In the genomic region with DNA sequence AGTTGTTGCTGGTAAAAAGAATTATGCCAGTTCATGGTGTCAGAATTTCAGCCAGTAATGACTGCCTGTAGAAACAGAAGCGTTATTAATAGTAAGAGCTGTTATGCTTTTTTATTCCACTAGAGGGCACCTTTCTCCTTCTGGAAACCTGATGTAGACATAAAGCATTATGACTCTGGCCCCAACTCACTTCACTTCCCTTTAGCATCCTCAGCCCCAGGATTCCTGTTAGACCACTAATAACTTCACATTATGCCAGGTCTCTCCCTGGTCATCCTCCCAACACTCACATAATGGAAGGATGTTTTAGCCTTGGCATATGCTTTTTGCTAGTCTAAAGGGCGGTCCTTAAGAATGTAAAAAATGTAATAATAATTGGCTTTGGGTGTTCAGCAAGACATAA, we compare ENCODE assay signal across 8 cellular contexts.
DNase-seq lines count a peak whose midpoint lies in the region; ATAC-seq, FAIRE-seq and TF ChIP-seq lines count a peak whose summit lies in the region.

No MANE protein-coding gene starts in this region.

- no peaks in the 10 kb centered on the region for H3K36me3 Mint-ChIP-seq in stimulated activated naive B cell treated with anti-CD40 and anti-IgM and Interleukin-4, amounts not matched to agents 10 μg/mL and 1 μg/mL and 100 μg/mL, for 72 hours

- TF ChIP-seq CTCF in D721Med (IDR thresholded peaks at IDR 0.05; ENCODE audit: insufficient read depth, missing control alignments), result peak; percentile 59

- H3K9me3 ChIP-seq in iPS DF 6.9 (ENCODE audit: control insufficient read depth, insufficient read depth, low read length), result no peaks in the 10 kb centered on the region

- H3K4me3 ChIP-seq in iPS DF 6.9 (ENCODE audit: low read length), result no peak overlapping the region

- no peak overlapping the region for H3K4me3 Mint-ChIP-seq in stimulated activated naive B cell treated with anti-CD40 and anti-IgM and Interleukin-4, amounts not matched to agents 10 μg/mL and 1 μg/mL and 100 μg/mL, for 72 hours

- H3K36me3 ChIP-seq in iPS DF 6.9 (ENCODE audit: control insufficient read depth, insufficient read depth, low read length), result no peaks in the 10 kb centered on the region

- DNase-seq in D721Med (ENCODE audit: insufficient read length, low spot score) (peak; percentile 29), GM19239 (ENCODE audit: insufficient read length, low spot score) (peak; percentile 53), NCI-H446 (lab: John Stamatoyannopoulos, UW) (peak; percentile 31 to 77), amniotic epithelial cell (ENCODE audit: low read depth) (peak; percentile 60), iPS DF 6.9 (ENCODE audit: low read depth, low spot score) (peak; percentile 47), UCSD-AML1 (lab: John Stamatoyannopoulos, UW; ENCODE audit: unreplicated experiment) (no peak)
- peak; percentile 0 for DNase-seq in stimulated activated naive B cell treated with anti-CD40 and anti-IgM and Interleukin-4, amounts not matched to agents 10 μg/mL and 1 μg/mL and 100 μg/mL, for 72 hours

- no CpG with 5 or more reads among the region's 2 CpGs for WGBS in iPS DF 6.9 (ENCODE audit: insufficient coverage, insufficient read length)

- peak; percentile 64 for ATAC-seq in HG03342 (IDR thresholded peaks at IDR 0.05; ENCODE audit: unreplicated experiment)
- peak; percentile 73 to 83 for ATAC-seq in stimulated activated naive B cell treated with anti-CD40 and anti-IgM and Interleukin-4, amounts not matched to agents 10 μg/mL and 1 μg/mL and 100 μg/mL, for 72 hours (replicated peaks)

- peak overlapping the region; percentile 20 for H3K27ac Mint-ChIP-seq in stimulated activated naive B cell treated with anti-CD40 and anti-IgM and Interleukin-4, amounts not matched to agents 10 μg/mL and 1 μg/mL and 100 μg/mL, for 72 hours

- no peak overlapping the region for H3K27ac ChIP-seq in iPS DF 6.9 (ENCODE audit: low read length)

- no peaks in the 10 kb centered on the region; the same call in 1 of the 2 replicates for H3K4me1 ChIP-seq in iPS DF 6.9 (ENCODE audit: control insufficient read depth, insufficient read depth, low read length)

- FAIRE-seq in D721Med (lab: Jason Lieb, UNC), result peak; percentile 100
- peak; percentile 93 for FAIRE-seq in GM19239 (lab: Jason Lieb, UNC)

- H3K27me3 ChIP-seq in iPS DF 6.9 (ENCODE audit: control insufficient read depth, insufficient read depth, low read length), result no peaks in the 10 kb centered on the region

- peaks cover 8 to 9% of the 10 kb centered on the region in 2 donors for H3K4me1 Mint-ChIP-seq in stimulated activated naive B cell treated with anti-CD40 and anti-IgM and Interleukin-4, amounts not matched to agents 10 μg/mL and 1 μg/mL and 100 μg/mL, for 72 hours

- H3K9me3 Mint-ChIP-seq in stimulated activated naive B cell treated with anti-CD40 and anti-IgM and Interleukin-4, amounts not matched to agents 10 μg/mL and 1 μg/mL and 100 μg/mL, for 72 hours, result no peaks in the 10 kb centered on the region

- H3K27me3 Mint-ChIP-seq in stimulated activated naive B cell treated with anti-CD40 and anti-IgM and Interleukin-4, amounts not matched to agents 10 μg/mL and 1 μg/mL and 100 μg/mL, for 72 hours, result peaks cover 6 to 33% of the 10 kb centered on the region in 2 donors
